ENCODE assay signal across 1 cellular context in genomic region chr5:137754961-137755762, GRCh38.
TF ChIP-seq lines count a peak whose summit lies in the region.

No MANE protein-coding gene starts in this region.

TF ChIP-seq in HepG2, 621 proteins besides CTCF, POLR2A, EP300 and RAD21 (continued from another document and continues in another):
- TF ChIP-seq ZNF430 (CRISPR knock-in tag; IDR thresholded peaks at IDR 0.05) (0 out of 2 replicates have a peak, but pooled peaks have one; percentile 37), RXRA (CRISPR knock-in tag; IDR thresholded peaks at IDR 0.05) (0 out of 2 replicates have a peak, but pooled peaks have one; percentile 4), ZNF605 (CRISPR knock-in tag; IDR thresholded peaks at IDR 0.05) (peak; percentile 2), ZNF674 (CRISPR knock-in tag; IDR thresholded peaks at IDR 0.05; ENCODE audit: low read depth) (no peak), SOX5 (CRISPR knock-in tag; IDR thresholded peaks at IDR 0.05; ENCODE audit: borderline replicate concordance) (0 out of 2 replicates have a peak, but pooled peaks have one; percentile 5), CERS6 (CRISPR knock-in tag; IDR thresholded peaks at IDR 0.05) (no peak), GLMP (CRISPR knock-in tag; IDR thresholded peaks at IDR 0.05; ENCODE audit: borderline replicate concordance) (no peak), ZNF550 (CRISPR knock-in tag; IDR thresholded peaks at IDR 0.05; ENCODE audit: borderline replicate concordance) (peak; percentile 12; the same call in 1 of the 2 replicates), BRD4 (CRISPR knock-in tag; IDR thresholded peaks at IDR 0.05) (0 out of 2 replicates have a peak, but pooled peaks have one; percentile 11), PHF20 (CRISPR knock-in tag; IDR thresholded peaks at IDR 0.05) (no peak), RBM39 (IDR thresholded peaks at IDR 0.05; ENCODE audit: low read depth, low read length, poor library complexity, severe bottlenecking) (no peak), HNRNPLL (IDR thresholded peaks at IDR 0.05; ENCODE audit: low read depth, low read length, poor library complexity, severe bottlenecking) (no peak), ATF4 (CRISPR knock-in tag; IDR thresholded peaks at IDR 0.05) (0 out of 4 replicates have a peak, but pooled peaks of 1 of the 2 experiments have one; percentile 1), SALL2 (CRISPR knock-in tag; IDR thresholded peaks at IDR 0.05) (no peak), ZNF777 (CRISPR knock-in tag; IDR thresholded peaks at IDR 0.05) (0 out of 2 replicates have a peak, but pooled peaks have one; percentile 25), PRMT3 (CRISPR knock-in tag; IDR thresholded peaks at IDR 0.05; ENCODE audit: borderline replicate concordance, low read depth) (no peak), FOXP1 (IDR thresholded peaks at IDR 0.05) (no peak), FOXP1 (CRISPR knock-in tag; IDR thresholded peaks at IDR 0.05) (no peak), SNAPC2 (CRISPR knock-in tag; IDR thresholded peaks at IDR 0.05) (0 out of 2 replicates have a peak, but pooled peaks have one; percentile 14), KLF15 (CRISPR knock-in tag; IDR thresholded peaks at IDR 0.05; ENCODE audit: borderline replicate concordance) (no peak), ZSCAN5A (CRISPR knock-in tag; IDR thresholded peaks at IDR 0.05; ENCODE audit: borderline replicate concordance) (peak; percentile 87; the same call in 1 of the 2 replicates), YY1 (IDR thresholded peaks at IDR 0.05; ENCODE audit: insufficient read depth, insufficient replicate concordance, low read depth, low read length) (peak; percentile 81), GFI1 (CRISPR knock-in tag; IDR thresholded peaks at IDR 0.05; ENCODE audit: borderline replicate concordance) (peak; percentile 11; the same call in 1 of the 2 replicates), RXRB (CRISPR knock-in tag; IDR thresholded peaks at IDR 0.05; ENCODE audit: borderline replicate concordance) (no peak), ZFY (CRISPR knock-in tag; IDR thresholded peaks at IDR 0.05) (peak; percentile 1; the same call in 1 of the 2 replicates), HNF1B (CRISPR knock-in tag; IDR thresholded peaks at IDR 0.05) (no peak), ISL2 (CRISPR knock-in tag; IDR thresholded peaks at IDR 0.05) (no peak), HES4 (CRISPR knock-in tag; IDR thresholded peaks at IDR 0.05; ENCODE audit: borderline replicate concordance) (0 out of 2 replicates have a peak, but pooled peaks have one; percentile 31), ZNF274 (CRISPR knock-in tag; IDR thresholded peaks at IDR 0.05) (no peak), RFXAP (CRISPR knock-in tag; IDR thresholded peaks at IDR 0.05; ENCODE audit: borderline replicate concordance) (0 out of 2 replicates have a peak, but pooled peaks have one; percentile 11), THAP9 (CRISPR knock-in tag; IDR thresholded peaks at IDR 0.05; ENCODE audit: borderline replicate concordance) (0 out of 2 replicates have a peak, but pooled peaks have one; percentile 13), MAX (IDR thresholded peaks at IDR 0.05) (peak; percentile 39; the same call in 1 of the 2 replicates)
- TF ChIP-seq, protein P1, sequence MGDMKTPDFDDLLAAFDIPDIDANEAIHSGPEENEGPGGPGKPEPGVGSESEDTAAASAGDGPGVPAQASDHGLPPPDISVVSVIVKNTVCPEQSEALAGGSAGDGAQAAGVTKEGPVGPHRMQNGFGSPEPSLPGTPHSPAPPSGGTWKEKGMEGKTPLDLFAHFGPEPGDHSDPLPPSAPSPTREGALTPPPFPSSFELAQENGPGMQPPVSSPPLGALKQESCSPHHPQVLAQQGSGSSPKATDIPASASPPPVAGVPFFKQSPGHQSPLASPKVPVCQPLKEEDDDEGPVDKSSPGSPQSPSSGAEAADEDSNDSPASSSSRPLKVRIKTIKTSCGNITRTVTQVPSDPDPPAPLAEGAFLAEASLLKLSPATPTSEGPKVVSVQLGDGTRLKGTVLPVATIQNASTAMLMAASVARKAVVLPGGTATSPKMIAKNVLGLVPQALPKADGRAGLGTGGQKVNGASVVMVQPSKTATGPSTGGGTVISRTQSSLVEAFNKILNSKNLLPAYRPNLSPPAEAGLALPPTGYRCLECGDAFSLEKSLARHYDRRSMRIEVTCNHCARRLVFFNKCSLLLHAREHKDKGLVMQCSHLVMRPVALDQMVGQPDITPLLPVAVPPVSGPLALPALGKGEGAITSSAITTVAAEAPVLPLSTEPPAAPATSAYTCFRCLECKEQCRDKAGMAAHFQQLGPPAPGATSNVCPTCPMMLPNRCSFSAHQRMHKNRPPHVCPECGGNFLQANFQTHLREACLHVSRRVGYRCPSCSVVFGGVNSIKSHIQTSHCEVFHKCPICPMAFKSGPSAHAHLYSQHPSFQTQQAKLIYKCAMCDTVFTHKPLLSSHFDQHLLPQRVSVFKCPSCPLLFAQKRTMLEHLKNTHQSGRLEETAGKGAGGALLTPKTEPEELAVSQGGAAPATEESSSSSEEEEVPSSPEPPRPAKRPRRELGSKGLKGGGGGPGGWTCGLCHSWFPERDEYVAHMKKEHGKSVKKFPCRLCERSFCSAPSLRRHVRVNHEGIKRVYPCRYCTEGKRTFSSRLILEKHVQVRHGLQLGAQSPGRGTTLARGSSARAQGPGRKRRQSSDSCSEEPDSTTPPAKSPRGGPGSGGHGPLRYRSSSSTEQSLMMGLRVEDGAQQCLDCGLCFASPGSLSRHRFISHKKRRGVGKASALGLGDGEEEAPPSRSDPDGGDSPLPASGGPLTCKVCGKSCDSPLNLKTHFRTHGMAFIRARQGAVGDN (CRISPR knock-in tag; IDR thresholded peaks at IDR 0.05) = peak; percentile 77
- TF ChIP-seq, protein P2, sequence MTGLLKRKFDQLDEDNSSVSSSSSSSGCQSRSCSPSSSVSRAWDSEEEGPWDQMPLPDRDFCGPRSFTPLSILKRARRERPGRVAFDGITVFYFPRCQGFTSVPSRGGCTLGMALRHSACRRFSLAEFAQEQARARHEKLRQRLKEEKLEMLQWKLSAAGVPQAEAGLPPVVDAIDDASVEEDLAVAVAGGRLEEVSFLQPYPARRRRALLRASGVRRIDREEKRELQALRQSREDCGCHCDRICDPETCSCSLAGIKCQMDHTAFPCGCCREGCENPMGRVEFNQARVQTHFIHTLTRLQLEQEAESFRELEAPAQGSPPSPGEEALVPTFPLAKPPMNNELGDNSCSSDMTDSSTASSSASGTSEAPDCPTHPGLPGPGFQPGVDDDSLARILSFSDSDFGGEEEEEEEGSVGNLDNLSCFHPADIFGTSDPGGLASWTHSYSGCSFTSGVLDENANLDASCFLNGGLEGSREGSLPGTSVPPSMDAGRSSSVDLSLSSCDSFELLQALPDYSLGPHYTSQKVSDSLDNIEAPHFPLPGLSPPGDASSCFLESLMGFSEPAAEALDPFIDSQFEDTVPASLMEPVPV (CRISPR knock-in tag; IDR thresholded peaks at IDR 0.05) = 0 out of 2 replicates have a peak, but pooled peaks have one; percentile 9
- TF ChIP-seq, protein P3, sequence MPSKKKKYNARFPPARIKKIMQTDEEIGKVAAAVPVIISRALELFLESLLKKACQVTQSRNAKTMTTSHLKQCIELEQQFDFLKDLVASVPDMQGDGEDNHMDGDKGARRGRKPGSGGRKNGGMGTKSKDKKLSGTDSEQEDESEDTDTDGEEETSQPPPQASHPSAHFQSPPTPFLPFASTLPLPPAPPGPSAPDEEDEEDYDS (CRISPR knock-in tag; IDR thresholded peaks at IDR 0.05) = no peak
- TF ChIP-seq, protein P4, sequence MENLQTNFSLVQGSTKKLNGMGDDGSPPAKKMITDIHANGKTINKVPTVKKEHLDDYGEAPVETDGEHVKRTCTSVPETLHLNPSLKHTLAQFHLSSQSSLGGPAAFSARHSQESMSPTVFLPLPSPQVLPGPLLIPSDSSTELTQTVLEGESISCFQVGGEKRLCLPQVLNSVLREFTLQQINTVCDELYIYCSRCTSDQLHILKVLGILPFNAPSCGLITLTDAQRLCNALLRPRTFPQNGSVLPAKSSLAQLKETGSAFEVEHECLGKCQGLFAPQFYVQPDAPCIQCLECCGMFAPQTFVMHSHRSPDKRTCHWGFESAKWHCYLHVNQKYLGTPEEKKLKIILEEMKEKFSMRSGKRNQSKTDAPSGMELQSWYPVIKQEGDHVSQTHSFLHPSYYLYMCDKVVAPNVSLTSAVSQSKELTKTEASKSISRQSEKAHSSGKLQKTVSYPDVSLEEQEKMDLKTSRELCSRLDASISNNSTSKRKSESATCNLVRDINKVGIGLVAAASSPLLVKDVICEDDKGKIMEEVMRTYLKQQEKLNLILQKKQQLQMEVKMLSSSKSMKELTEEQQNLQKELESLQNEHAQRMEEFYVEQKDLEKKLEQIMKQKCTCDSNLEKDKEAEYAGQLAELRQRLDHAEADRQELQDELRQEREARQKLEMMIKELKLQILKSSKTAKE (CRISPR knock-in tag; IDR thresholded peaks at IDR 0.05; ENCODE audit: borderline replicate concordance) = no peak; the same call in 1 of the 2 replicates
